ENCODE assay signal across 1 cellular context in genomic region chr3:53346514-53346913, GRCh38.
TF ChIP-seq lines count a peak whose summit lies in the region.

No MANE protein-coding gene starts in this region.

TF ChIP-seq in SK-N-SH, 30 proteins besides CTCF, POLR2A, EP300 and RAD21 (continued from another document):
- TF ChIP-seq USF1 (IDR thresholded peaks at IDR 0.05; ENCODE audit: borderline replicate concordance, low read depth) (no peak), RCOR1 (IDR thresholded peaks at IDR 0.05; ENCODE audit: low read length) (no peak), USF2 (IDR thresholded peaks at IDR 0.05; ENCODE audit: borderline replicate concordance, low read depth, low read length) (no peak), ZBTB33 (IDR thresholded peaks at IDR 0.05; ENCODE audit: borderline replicate concordance, low read depth) (no peak), TEAD4 (IDR thresholded peaks at IDR 0.05; ENCODE audit: borderline replicate concordance, insufficient read depth) (no peak), YY1 (IDR thresholded peaks at IDR 0.05; ENCODE audit: low read depth) (no peak), EZH2phosphoT487 (IDR thresholded peaks at IDR 0.05; ENCODE audit: borderline replicate concordance, low read depth) (no peak), GABPA (IDR thresholded peaks at IDR 0.05; ENCODE audit: low read depth) (no peak), REST (IDR thresholded peaks at IDR 0.05; ENCODE audit: low read depth, low read length) (no peak), CHD2 (IDR thresholded peaks at IDR 0.05; ENCODE audit: low read length, partially characterized antibody) (no peak)
